Comparison of ENCODE assay signal across 28 cellular contexts in the genomic region with DNA sequence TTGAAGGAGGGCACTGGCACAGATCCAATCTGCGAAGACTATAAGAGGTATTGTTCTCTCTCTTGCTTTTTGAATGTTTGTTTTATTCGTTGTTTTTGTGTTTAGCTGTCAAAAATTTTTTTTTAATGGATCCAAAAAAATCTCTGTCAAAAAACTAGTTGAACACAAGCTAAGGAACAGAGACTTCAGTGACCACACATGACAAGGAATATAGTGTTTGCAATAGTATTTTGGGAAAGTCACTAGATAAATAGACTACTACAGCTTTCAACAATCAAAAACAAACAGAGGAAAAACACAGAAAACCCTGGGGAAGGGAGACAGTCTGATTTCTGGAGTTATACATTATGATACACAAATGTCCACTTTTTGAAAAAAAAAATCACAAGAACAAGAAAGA.
"Had no signal": no experiment of that assay in that cellular context is flagged by ENCODE, and none has a peak within 500 bp of the region (broad histone marks: within the 10 kb centered on the region; RNA-seq: fewer than 3 reads in every experiment).

No MANE protein-coding gene starts in this region.

- H3K36me3 ChIP-seq: brain microvascular endothelial cell, esophagus muscularis mucosa, gastroesophageal sphincter, heart right ventricle, WERI-Rb-1 had no signal

- FAIRE-seq: astrocyte, bronchial epithelial cell had no signal

- H3K4me3 ChIP-seq: coronary artery, dorsolateral prefrontal cortex, esophagus muscularis mucosa, gastroesophageal sphincter, heart right ventricle had no signal

- H3K4me1 ChIP-seq: esophagus muscularis mucosa, foreskin keratinocyte, gastroesophageal sphincter had no signal

- DNase-seq: activated B cell treated with CpG ODN at 0.5 μM for 24 hours; activated CD4-positive, alpha-beta T cell treated with anti-CD3 and anti-CD28 coated beads for 48 hours; activated CD4-positive, alpha-beta T cell treated with anti-CD3 and anti-CD28 coated beads, Interleukin-2, amount 50 U/mL, for 1 hour; activated CD4-positive, alpha-beta T cell treated with anti-CD3 and anti-CD28 coated beads, Interleukin-2, amount 50 U/mL, for 48 hours; activated CD8-positive, alpha-beta memory T cell treated with anti-CD3 and anti-CD28 coated beads for 24 hours; activated CD8-positive, alpha-beta T cell treated with anti-CD3 and anti-CD28 coated beads for 36 hours; activated effector memory CD4-positive, alpha-beta T cell treated with Interleukin-2 at 50 U/mL for 16 hours; activated gamma-delta T cell treated with Interleukin-2 at 50 U/mL for 16 hours; activated naive CD4-positive, alpha-beta T cell treated with anti-CD3 and anti-CD28 coated beads, Interleukin-2, amount 50 U/mL, for 16 hours; activated naive CD4-positive, alpha-beta T cell treated with Interleukin-2 at 50 U/mL for 16 hours; activated T-cell treated with anti-CD3 and anti-CD28 coated beads, Interleukin-2, amount 50 U/mL, for 4 hours; amniotic stem cell; anterior cingulate cortex; brain microvascular endothelial cell; dorsolateral prefrontal cortex; effector memory CD4-positive, alpha-beta T cell; endodermal cell; erythroblast; foreskin keratinocyte; heart right ventricle; T-helper 17 cell; T1000; WERI-Rb-1 had no signal

- H3K27ac ChIP-seq: brain microvascular endothelial cell, coronary artery, dorsolateral prefrontal cortex, esophagus muscularis mucosa, foreskin keratinocyte, gastroesophageal sphincter, heart right ventricle, WERI-Rb-1 had no signal
